Comparison of ENCODE assay signal across 1 cellular context in genomic region chr14:69941768-69942742, GRCh38.
TF ChIP-seq lines count a peak whose summit lies in the region.

No MANE protein-coding gene starts in this region.

TF ChIP-seq in IMR-90, 13 proteins besides CTCF, POLR2A, EP300 and RAD21 (continued from another document):
- no peak for TF ChIP-seq ELK1 (IDR thresholded peaks at IDR 0.05; ENCODE audit: borderline replicate concordance, low read depth, low read length)
- TF ChIP-seq CHD1 (IDR thresholded peaks at IDR 0.05; ENCODE audit: low read depth, low read length), result no peak
- TF ChIP-seq SMC3 (IDR thresholded peaks at IDR 0.05; ENCODE audit: low read depth, low read length), result no peak
- TF ChIP-seq MAFK (IDR thresholded peaks at IDR 0.05; ENCODE audit: low read depth, low read length), result no peak
- TF ChIP-seq, protein P1, sequence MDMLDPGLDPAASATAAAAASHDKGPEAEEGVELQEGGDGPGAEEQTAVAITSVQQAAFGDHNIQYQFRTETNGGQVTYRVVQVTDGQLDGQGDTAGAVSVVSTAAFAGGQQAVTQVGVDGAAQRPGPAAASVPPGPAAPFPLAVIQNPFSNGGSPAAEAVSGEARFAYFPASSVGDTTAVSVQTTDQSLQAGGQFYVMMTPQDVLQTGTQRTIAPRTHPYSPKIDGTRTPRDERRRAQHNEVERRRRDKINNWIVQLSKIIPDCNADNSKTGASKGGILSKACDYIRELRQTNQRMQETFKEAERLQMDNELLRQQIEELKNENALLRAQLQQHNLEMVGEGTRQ (IDR thresholded peaks at IDR 0.05; ENCODE audit: low read depth, low read length), result no peak
- TF ChIP-seq BHLHE40 (IDR thresholded peaks at IDR 0.05; ENCODE audit: low read depth, low read length), result no peak
TF ChIP-seq in IMR-90: peak in this region for 0.
